27 cellular contexts compared by ENCODE assay signal in genomic region chr17:55246583-55246982, GRCh38.
"Had no signal": no experiment of that assay in that cellular context is flagged by ENCODE, and none has a peak within 500 bp of the region (broad histone marks: within the 10 kb centered on the region; RNA-seq: fewer than 3 reads in every experiment).

No MANE protein-coding gene starts in this region.

- H3K9me3 ChIP-seq: left ventricle myocardium inferior, mucosa of descending colon, pancreas, prostate gland, stomach, testis, thyroid gland, transverse colon, upper lobe of left lung, vagina had no signal

- H3K4me3 ChIP-seq: left ventricle myocardium inferior, lung, mucosa of descending colon, pancreas, prostate gland, skin epidermis, stomach, testis, thyroid gland, transverse colon, upper lobe of left lung, vagina had no signal

- ATAC-seq: mucosa of descending colon; naive thymus-derived CD4-positive, alpha-beta T cell; natural killer cell treated with Interleukin-12 subunit alpha and Interleukin-12 subunit beta and Interleukin-15 and Interleukin-18, amount 100 ng/mL, for 72 hours; pancreas; right cardiac atrium; sciatic nerve; stimulated activated naive B cell treated with anti-CD40 and anti-IgM and Interleukin-4, amounts not matched to agents 10 μg/mL and 1 μg/mL and 100 μg/mL, for 72 hours; stimulated activated naive CD8-positive, alpha-beta T cell treated with anti-CD3 and anti-CD28 coated beads, Interleukin-15, Interleukin-2, amounts not matched to agents 100 U/mL and 50 U/mL, for 24 hours had no signal

- DNase-seq: islet precursor cell; left ventricle myocardium inferior; midbrain; mucosa of descending colon; naive thymus-derived CD4-positive, alpha-beta T cell; nucleus accumbens; pancreas; posterior cingulate gyrus; retina; right cardiac atrium; stimulated activated CD4-positive, alpha-beta T cell treated with anti-CD3 and anti-CD28 coated beads, Interleukin-12 subunit alpha, Interleukin-12 subunit beta, amount 100 ng/mL, for 4 hours; stimulated activated CD4-positive, alpha-beta T cell treated with anti-CD3 and anti-CD28 coated beads, Interleukin-15, amount 100 ng/mL, for 24 hours; stimulated activated CD4-positive, alpha-beta T cell treated with anti-CD3 and anti-CD28 coated beads, Interleukin-2, amount 100 ng/mL, for 24 hours; stimulated activated CD4-positive, alpha-beta T cell treated with anti-CD3 and anti-CD28 coated beads, Interleukin-4, amount 100 ng/mL, for 1 hour; stimulated activated naive B cell treated with anti-CD40 and anti-IgM and Interleukin-4, amounts not matched to agents 10 μg/mL and 1 μg/mL and 100 μg/mL, for 72 hours; stimulated activated naive CD8-positive, alpha-beta T cell treated with anti-CD3 and anti-CD28 coated beads, Interleukin-15, Interleukin-2, amounts not matched to agents 100 U/mL and 50 U/mL, for 24 hours; stomach; testis; thyroid gland; transverse colon; upper lobe of left lung had no signal

- H3K27ac ChIP-seq: left ventricle myocardium inferior, pancreas, prostate gland, skin epidermis, stomach, testis, thyroid gland, transverse colon, upper lobe of left lung, vagina had no signal

- H3K27me3 ChIP-seq: pancreas, stomach, testis, thyroid gland, upper lobe of left lung, vagina had no signal

- H3K4me1 ChIP-seq: left ventricle myocardium inferior, pancreas, prostate gland, stomach, testis, thyroid gland, transverse colon, upper lobe of left lung, vagina had no signal

- H3K36me3 ChIP-seq: left ventricle myocardium inferior, pancreas, prostate gland, stomach, thyroid gland, transverse colon, upper lobe of left lung, vagina had no signal
